In genomic region chr14:53027562-53027961, GRCh38 we compare ENCODE assay signal across 15 cellular contexts.
"Had no signal": no experiment of that assay in that cellular context is flagged by ENCODE, and none has a peak within 500 bp of the region (broad histone marks: within the 10 kb centered on the region; RNA-seq: fewer than 3 reads in every experiment).

No MANE protein-coding gene starts in this region.

- H3K27ac Mint-ChIP-seq: activated naive CD4-positive, alpha-beta T cell treated with anti-CD3 and anti-CD28 coated beads, Interleukin-2, amount 50 U/mL, for 72 hours; natural killer cell; stimulated activated naive B cell treated with anti-CD40 and anti-IgM and Interleukin-4, amounts not matched to agents 10 μg/mL and 1 μg/mL and 100 μg/mL, for 72 hours had no signal

- H3K27me3 Mint-ChIP-seq: activated T-helper 17 cell treated with anti-CD3 and anti-CD28 coated beads, Interleukin-2, amount 50 U/mL, for 72 hours; stimulated activated naive B cell treated with anti-CD40 and anti-IgM and Interleukin-4, amounts not matched to agents 10 μg/mL and 1 μg/mL and 100 μg/mL, for 72 hours had no signal

- H3K4me1 Mint-ChIP-seq: stimulated activated naive B cell treated with anti-CD40 and anti-IgM and Interleukin-4, amounts not matched to agents 10 μg/mL and 1 μg/mL and 100 μg/mL, for 72 hours had no signal

- H3K4me1 ChIP-seq: breast epithelium had no signal

- H3K4me3 ChIP-seq: breast epithelium had no signal

- H3K36me3 Mint-ChIP-seq: natural killer cell had no signal

- H3K9me3 ChIP-seq: breast epithelium had no signal

- H3K36me3 ChIP-seq: breast epithelium had no signal

- DNase-seq: activated CD4-positive, alpha-beta T cell treated with anti-CD3 and anti-CD28 coated beads, Interleukin-2, amount 50 U/mL, for 48 hours; aorta; dermis blood vessel endothelial cell; foreskin melanocyte; kidney glomerular epithelial cell; mesenchymal stem cell; natural killer cell; posterior cingulate gyrus; stimulated activated CD4-positive, alpha-beta T cell treated with anti-CD3 and anti-CD28 coated beads, Interleukin-2, amount 100 ng/mL, for 48 hours; stimulated activated naive B cell treated with anti-CD40 and anti-IgM and Interleukin-4, amounts not matched to agents 10 μg/mL and 1 μg/mL and 100 μg/mL, for 72 hours; trophoblast cell had no signal

- ATAC-seq: activated naive CD4-positive, alpha-beta T cell treated with anti-CD3 and anti-CD28 coated beads, Interleukin-2, amount 50 U/mL, for 72 hours; activated T-helper 17 cell treated with anti-CD3 and anti-CD28 coated beads, Interleukin-2, amount 50 U/mL, for 72 hours; natural killer cell; stimulated activated naive B cell treated with anti-CD40 and anti-IgM and Interleukin-4, amounts not matched to agents 10 μg/mL and 1 μg/mL and 100 μg/mL, for 72 hours had no signal

- H3K4me3 Mint-ChIP-seq: activated T-helper 17 cell treated with anti-CD3 and anti-CD28 coated beads, Interleukin-2, amount 50 U/mL, for 72 hours; natural killer cell; stimulated activated naive B cell treated with anti-CD40 and anti-IgM and Interleukin-4, amounts not matched to agents 10 μg/mL and 1 μg/mL and 100 μg/mL, for 72 hours had no signal

- H3K27me3 ChIP-seq: breast epithelium had no signal

- H3K9me3 Mint-ChIP-seq: activated T-helper 17 cell treated with anti-CD3 and anti-CD28 coated beads, Interleukin-2, amount 50 U/mL, for 72 hours; natural killer cell; stimulated activated naive B cell treated with anti-CD40 and anti-IgM and Interleukin-4, amounts not matched to agents 10 μg/mL and 1 μg/mL and 100 μg/mL, for 72 hours had no signal

- H3K27ac ChIP-seq: breast epithelium, epithelial cell of prostate had no signal
